ENCODE assay signal across 31 cellular contexts in the genomic region with DNA sequence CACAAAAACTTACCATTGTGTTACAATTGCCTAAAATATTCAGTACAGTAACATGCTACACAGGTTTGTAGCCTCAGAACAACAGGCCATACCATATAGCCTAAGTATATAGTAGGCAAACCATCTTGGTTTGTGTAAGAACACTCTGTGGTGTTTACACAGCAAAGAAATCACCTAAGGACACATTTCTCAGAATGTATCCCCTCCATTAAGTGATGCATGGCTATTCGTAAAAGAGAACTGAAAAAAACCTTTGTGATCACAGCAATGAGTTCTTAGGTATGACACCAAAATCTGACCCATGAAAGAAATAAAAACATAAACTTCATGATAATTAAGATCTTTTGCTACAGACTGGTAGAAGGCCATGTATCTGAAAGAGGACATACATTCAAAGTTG.
"Had no signal": no experiment of that assay in that cellular context is flagged by ENCODE, and none has a peak within 500 bp of the region (broad histone marks: within the 10 kb centered on the region; RNA-seq: fewer than 3 reads in every experiment).

No MANE protein-coding gene starts in this region.

- DNase-seq: activated B cell treated with CpG ODN at 0.5 μM for 24 hours; activated CD4-positive, alpha-beta T cell treated with anti-CD3 and anti-CD28 coated beads for 48 hours; activated CD4-positive, alpha-beta T cell treated with anti-CD3 and anti-CD28 coated beads, Interleukin-2, amount 50 U/mL, for 1 hour; activated CD4-positive, alpha-beta T cell treated with anti-CD3 and anti-CD28 coated beads, Interleukin-2, amount 50 U/mL, for 48 hours; activated CD8-positive, alpha-beta memory T cell treated with anti-CD3 and anti-CD28 coated beads for 24 hours; activated CD8-positive, alpha-beta T cell treated with anti-CD3 and anti-CD28 coated beads for 36 hours; activated effector memory CD4-positive, alpha-beta T cell treated with Interleukin-2 at 50 U/mL for 16 hours; activated gamma-delta T cell treated with Interleukin-2 at 50 U/mL for 16 hours; activated naive CD4-positive, alpha-beta T cell treated with anti-CD3 and anti-CD28 coated beads, Interleukin-2, amount 50 U/mL, for 16 hours; activated naive CD4-positive, alpha-beta T cell treated with Interleukin-2 at 50 U/mL for 16 hours; activated T-cell treated with anti-CD3 and anti-CD28 coated beads, Interleukin-2, amount 50 U/mL, for 4 hours; central memory CD4-positive, alpha-beta T cell; cerebellar nuclear complex; colonic mucosa; effector CD8-positive, alpha-beta T cell; esophagus squamous epithelium; foreskin melanocyte; heart right ventricle; T-helper 2 cell; WERI-Rb-1 had no signal

- H3K4me1 ChIP-seq: ascending aorta, breast epithelium, colonic mucosa, esophagus squamous epithelium, gastroesophageal sphincter, heart right ventricle had no signal

- H3K27me3 ChIP-seq: ascending aorta, breast epithelium, cardiac muscle cell, colonic mucosa, esophagus squamous epithelium, gastroesophageal sphincter, heart right ventricle had no signal

- H3K9me3 Mint-ChIP-seq: activated B cell treated with CpG ODN at 0.5 μM for 24 hours; activated CD8-positive, alpha-beta T cell treated with anti-CD3 and anti-CD28 coated beads for 36 hours; activated T-cell treated with anti-CD3 and anti-CD28 coated beads, Interleukin-2, amount 50 U/mL, for 4 hours; activated T-helper 17 cell treated with anti-CD3 and anti-CD28 coated beads, Interleukin-2, amount 50 U/mL, for 72 hours had no signal

- H3K36me3 ChIP-seq: ascending aorta, breast epithelium, cardiac muscle cell, colonic mucosa, gastroesophageal sphincter, heart right ventricle had no signal

- H3K27me3 Mint-ChIP-seq: activated B cell treated with CpG ODN at 0.5 μM for 24 hours; activated CD8-positive, alpha-beta T cell treated with anti-CD3 and anti-CD28 coated beads for 36 hours; activated naive CD8-positive, alpha-beta T cell; activated T-helper 17 cell treated with anti-CD3 and anti-CD28 coated beads, Interleukin-2, amount 50 U/mL, for 72 hours; brain had no signal

- ATAC-seq: activated CD4-positive, CD25-positive, alpha-beta regulatory T cell treated with anti-CD3 and anti-CD28 coated beads, Interleukin-2, amount 50 U/mL, for 24 hours; activated CD8-positive, alpha-beta T cell treated with anti-CD3 and anti-CD28 coated beads for 36 hours; activated T-cell treated with anti-CD3 and anti-CD28 coated beads, Interleukin-2, amount 50 U/mL, for 4 hours; activated T-helper 17 cell treated with anti-CD3 and anti-CD28 coated beads, Interleukin-2, amount 50 U/mL, for 72 hours; gastroesophageal sphincter; heart right ventricle had no signal

- H3K4me3 Mint-ChIP-seq: activated B cell treated with CpG ODN at 0.5 μM for 24 hours; activated CD8-positive, alpha-beta T cell treated with anti-CD3 and anti-CD28 coated beads for 36 hours; activated naive CD8-positive, alpha-beta T cell; activated T-cell treated with anti-CD3 and anti-CD28 coated beads, Interleukin-2, amount 50 U/mL, for 4 hours; activated T-helper 17 cell treated with anti-CD3 and anti-CD28 coated beads, Interleukin-2, amount 50 U/mL, for 72 hours; brain had no signal

- H3K4me3 ChIP-seq: ascending aorta, breast epithelium, cardiac muscle cell, colonic mucosa, esophagus squamous epithelium, gastroesophageal sphincter, heart right ventricle had no signal

- FAIRE-seq: endometrium, endothelial cell of umbilical vein had no signal

- H3K27ac Mint-ChIP-seq: activated B cell treated with CpG ODN at 0.5 μM for 24 hours; activated CD8-positive, alpha-beta T cell treated with anti-CD3 and anti-CD28 coated beads for 36 hours; activated naive CD8-positive, alpha-beta T cell; activated T-helper 17 cell treated with anti-CD3 and anti-CD28 coated beads, Interleukin-2, amount 50 U/mL, for 72 hours; brain had no signal

- H3K9me3 ChIP-seq: ascending aorta, breast epithelium, colonic mucosa, esophagus squamous epithelium, gastroesophageal sphincter, heart right ventricle had no signal

- H3K27ac ChIP-seq: ascending aorta, breast epithelium, cardiac muscle cell, colonic mucosa, epithelial cell of prostate, esophagus squamous epithelium, gastroesophageal sphincter, heart right ventricle, WERI-Rb-1 had no signal
